11 cellular contexts compared by ENCODE assay signal in genomic region chr5:143544606-143545005, GRCh38.
A peak's percentile ranks its signal among the peaks of the same experiment; 100 is the strongest.
DNase-seq lines count a peak whose midpoint lies in the region; ATAC-seq and TF ChIP-seq lines count a peak whose summit lies in the region.
"Had no signal": no experiment of that assay in that cellular context is flagged by ENCODE, and none has a peak within 500 bp of the region (broad histone marks: within the 10 kb centered on the region; RNA-seq: fewer than 3 reads in every experiment).

No MANE protein-coding gene starts in this region.

- H3K9ac ChIP-seq in smooth muscle cell (ENCODE audit: low read depth): no peak overlapping the region

- H3K4me1 ChIP-seq in RWPE2 (ENCODE audit: insufficient read depth, poor library complexity, severe bottlenecking) (peaks cover 23% of the 10 kb centered on the region), smooth muscle cell (ENCODE audit: low read depth) (peaks cover 12% of the 10 kb centered on the region), tibial nerve (peaks cover 0 to 3% (median 0%) of the 10 kb centered on the region in 4 donors)

- TF ChIP-seq POLR2A in tibial nerve (IDR thresholded peaks at IDR 0.05): no peak

- H3K36me3 ChIP-seq in RWPE2 (ENCODE audit: low read depth) (no peaks in the 10 kb centered on the region), smooth muscle cell (ENCODE audit: low read depth) (no peaks in the 10 kb centered on the region), tibial nerve (no peaks in the 10 kb centered on the region)

- TF ChIP-seq CTCF in RWPE2 (IDR thresholded peaks at IDR 0.05; ENCODE audit: poor library complexity, severe bottlenecking) (no peak), smooth muscle cell (IDR thresholded peaks at IDR 0.05; ENCODE audit: borderline replicate concordance, insufficient read depth, poor library complexity, severe bottlenecking) (no peak), tibial nerve (IDR thresholded peaks at IDR 0.05) (no peak)

- H3K4me3 ChIP-seq in RWPE2 (ENCODE audit: severe bottlenecking): no peak overlapping the region
- H3K4me3 ChIP-seq in smooth muscle cell: no peak overlapping the region
- H3K4me3 ChIP-seq in tibial nerve: no peak overlapping the region

- peak; percentile 13 for DNase-seq in ELR (ENCODE audit: low read depth)
- peak; percentile 54 for DNase-seq in HCEC 1CT
- DNase-seq in RWPE2 (ENCODE audit: low spot score): no peak
- no peak for DNase-seq in smooth muscle cell (lab: John Stamatoyannopoulos, UW; ENCODE audit: unreplicated experiment)
- no peak for DNase-seq in KBM-7
- no peak for DNase-seq in posterior vena cava (ENCODE audit: low spot score)
- no peak for DNase-seq in tibial nerve (ENCODE audit: low spot score in 2 of 2)
- DNase-seq: CD8-positive, alpha-beta T cell; COR-L47; DND-41; GF-D8 had no signal

- H3K9me3 ChIP-seq in RWPE2 (ENCODE audit: severe bottlenecking) (no peaks in the 10 kb centered on the region), smooth muscle cell (replicated peaks; ENCODE audit: low read depth) (peaks cover 3% of the 10 kb centered on the region), tibial nerve (peaks cover 0 to 8% (median under 1%) of the 10 kb centered on the region in 4 donors)

- intact Hi-C loops in posterior vena cava (cut with DNase I): no loop called here

- H2AFZ ChIP-seq in smooth muscle cell (ENCODE audit: low read depth): no peak overlapping the region

- peak overlapping the region; percentile 60 for H3K4me2 ChIP-seq in smooth muscle cell

- no peaks in the 10 kb centered on the region for H4K20me1 ChIP-seq in smooth muscle cell (ENCODE audit: low read depth)

- ATAC-seq in RWPE2 (ENCODE audit: low read depth): no peak
- ATAC-seq: CD8-positive, alpha-beta T cell had no signal

- H3K27ac ChIP-seq in RWPE2 (ENCODE audit: poor library complexity, severe bottlenecking) (peak overlapping the region; percentile 36), smooth muscle cell (ENCODE audit: low read depth) (no peak overlapping the region), tibial nerve (no peak overlapping the region)

- H3K27me3 ChIP-seq in RWPE2 (ENCODE audit: insufficient read depth, poor library complexity, severe bottlenecking) (no peaks in the 10 kb centered on the region), smooth muscle cell (ENCODE audit: low read depth) (no peaks in the 10 kb centered on the region), tibial nerve (no peaks in the 10 kb centered on the region)

- H3K79me2 ChIP-seq in smooth muscle cell (ENCODE audit: low read depth): no peaks in the 10 kb centered on the region

- H3F3A ChIP-seq in smooth muscle cell (ENCODE audit: low read depth): peaks cover 10% of the 10 kb centered on the region

- in situ Hi-C loops in KBM-7 (cut with MboI; ENCODE audit: low pct_unique_long_range_greater_than_20kb, low sequenced_read_pairs): no loop called here

- no peak for TF ChIP-seq EP300 in tibial nerve (IDR thresholded peaks at IDR 0.05)

Comparison
In these comparisons a context has a peak if more than half of its experiments do, and no peak if none do; other contexts are left out.
1. DNase-seq: peak in ELR (single experiment) and HCEC 1CT (single experiment); none in RWPE2 (single experiment), smooth muscle cell (single experiment), KBM-7 (single experiment), posterior vena cava (single experiment) and tibial nerve (0 of 2).